Comparison of ENCODE assay signal across 8 cellular contexts in genomic region chr1:38004284-38005101, GRCh38. TPM values are rescaled to one million over a fixed set of nuclear protein-coding genes. Genes with fewer than 3 reads are reported as not detected.
DNase-seq lines count a peak whose midpoint lies in the region; ATAC-seq and TF ChIP-seq lines count a peak whose summit lies in the region.

No MANE protein-coding gene starts in this region.

- H3K27ac ChIP-seq in VCaP (peak overlapping the region; percentile 60; the same call in 1 of the 2 replicates), prostate gland (peak overlapping the region; percentile 64 to 71)

- H3K9me3 Mint-ChIP-seq in T-helper 1 cell treated with Interleukin-12 subunit alpha and Interleukin-12 subunit beta and Interleukin-4 antibody, amounts not matched to agents 30 μg/mL and 1 μg/mL, for 36 hours, result no peaks in the 10 kb centered on the region

- H3K4me3 ChIP-seq in fibroblast of mammary gland (ENCODE audit: control insufficient read depth, low read depth, low read length), result peak overlapping the region; percentile 92
- H3K4me3 ChIP-seq in prostate gland, result peak overlapping the region; percentile 57 to 61

- H3K4me1 Mint-ChIP-seq in T-helper 1 cell treated with Interleukin-12 subunit alpha and Interleukin-12 subunit beta and Interleukin-4 antibody, amounts not matched to agents 30 μg/mL and 1 μg/mL, for 36 hours (ENCODE audit: low read depth), result peaks cover 43% of the 10 kb centered on the region

- no peaks in the 10 kb centered on the region for H3K27me3 Mint-ChIP-seq in T-helper 1 cell treated with Interleukin-12 subunit alpha and Interleukin-12 subunit beta and Interleukin-4 antibody, amounts not matched to agents 30 μg/mL and 1 μg/mL, for 36 hours (ENCODE audit: low read depth)

- H3K27ac Mint-ChIP-seq in T-helper 1 cell treated with Interleukin-12 subunit alpha and Interleukin-12 subunit beta and Interleukin-4 antibody, amounts not matched to agents 30 μg/mL and 1 μg/mL, for 36 hours, result peak overlapping the region; percentile 83

- H3K27me3 ChIP-seq in prostate gland (replicated peaks; ENCODE audit: insufficient read depth), result no peaks in the 10 kb centered on the region

- H3K4me1 ChIP-seq in prostate gland (replicated peaks), result no peaks in the 10 kb centered on the region

- H3K9me3 ChIP-seq in prostate gland, result no peaks in the 10 kb centered on the region

- peak overlapping the region; percentile 90 for H3K4me3 Mint-ChIP-seq in T-helper 1 cell treated with Interleukin-12 subunit alpha and Interleukin-12 subunit beta and Interleukin-4 antibody, amounts not matched to agents 30 μg/mL and 1 μg/mL, for 36 hours

- peaks cover 3% of the 10 kb centered on the region for H3K36me3 Mint-ChIP-seq in T-helper 1 cell treated with Interleukin-12 subunit alpha and Interleukin-12 subunit beta and Interleukin-4 antibody, amounts not matched to agents 30 μg/mL and 1 μg/mL, for 36 hours (ENCODE audit: low read depth)

- TF ChIP-seq CTCF in VCaP (conservative IDR thresholded peaks at IDR 0.05) (no peak), fibroblast of mammary gland (conservative IDR thresholded peaks at IDR 0.05; ENCODE audit: control insufficient read depth, insufficient read depth, low read depth, low read length) (no peak), prostate gland (IDR thresholded peaks at IDR 0.05) (no peak)

- 11% methylated on average over 26 of the region's 26 CpGs for WGBS in prostate gland

- ATAC-seq in GM21515 (IDR thresholded peaks at IDR 0.05; ENCODE audit: unreplicated experiment), result no peak

- intact Hi-C loops in prostate gland (cut with DNase I), result no loop called here

- TF ChIP-seq POLR2A in prostate gland (IDR thresholded peaks at IDR 0.05), result no peak

- H3K36me3 ChIP-seq in prostate gland, result no peaks in the 10 kb centered on the region

- DNase-seq in T-helper 1 cell (no peak), fibroblast of mammary gland (ENCODE audit: low read depth) (peak; percentile 20), prostate gland (ENCODE audit: low spot score) (no peak), NCI-H2227 treated with DMSO at 0.1 percent for 48 hours (lab: John Stamatoyannopoulos, UW) (no peak), A172 (ENCODE audit: low spot score) (no peak)

RNA-seq across cellular contexts. Expression of gene FHL3, which starts 0.8 kb away (rescaled TPM):
- 10 to 100 TPM; 14.2 to 40.6 TPM for total RNA-seq in prostate gland
- 14.8 and 23.1 TPM in 2 replicates for total RNA-seq in A172 (2014; rRNA removed; shearing (Covaris generic))

RNA-seq across cellular contexts. Expression of gene UTP11, which starts 8.0 kb away (rescaled TPM):
- 10 to 100 TPM; 26.9 to 36.5 TPM for total RNA-seq in prostate gland
- total RNA-seq in A172 (2014; rRNA removed; shearing (Covaris generic)), result 69.8 and 102 TPM in 2 replicates

RNA-seq across cellular contexts. Expression of gene SF3A3, which starts 14.7 kb away (rescaled TPM):
- 10 to 100 TPM; 55.8 to 68.0 TPM for total RNA-seq in prostate gland
- 77.4 and 117 TPM in 2 replicates for total RNA-seq in A172 (2014; rRNA removed; shearing (Covaris generic))

RNA-seq across cellular contexts. Expression of gene POU3F1, which starts 42.1 kb away (rescaled TPM):
- 1 to 10 TPM in 1 of 2 donors, under 1 TPM in 1; 0.09 to 3.4 TPM for total RNA-seq in prostate gland
- total RNA-seq in A172 (2014; rRNA removed; shearing (Covaris generic)), result 0.41 TPM in 1 of 2 replicates, not detected in the other

RNA-seq across cellular contexts. Expression of gene INPP5B, which starts 57.6 kb away (rescaled TPM):
- 10 to 100 TPM; 12.8 to 20.8 TPM for total RNA-seq in prostate gland
- 7.5 and 9.1 TPM in 2 replicates for total RNA-seq in A172 (2014; rRNA removed; shearing (Covaris generic))
